Comparison of ENCODE assay signal across 8 cellular contexts in the genomic region with DNA sequence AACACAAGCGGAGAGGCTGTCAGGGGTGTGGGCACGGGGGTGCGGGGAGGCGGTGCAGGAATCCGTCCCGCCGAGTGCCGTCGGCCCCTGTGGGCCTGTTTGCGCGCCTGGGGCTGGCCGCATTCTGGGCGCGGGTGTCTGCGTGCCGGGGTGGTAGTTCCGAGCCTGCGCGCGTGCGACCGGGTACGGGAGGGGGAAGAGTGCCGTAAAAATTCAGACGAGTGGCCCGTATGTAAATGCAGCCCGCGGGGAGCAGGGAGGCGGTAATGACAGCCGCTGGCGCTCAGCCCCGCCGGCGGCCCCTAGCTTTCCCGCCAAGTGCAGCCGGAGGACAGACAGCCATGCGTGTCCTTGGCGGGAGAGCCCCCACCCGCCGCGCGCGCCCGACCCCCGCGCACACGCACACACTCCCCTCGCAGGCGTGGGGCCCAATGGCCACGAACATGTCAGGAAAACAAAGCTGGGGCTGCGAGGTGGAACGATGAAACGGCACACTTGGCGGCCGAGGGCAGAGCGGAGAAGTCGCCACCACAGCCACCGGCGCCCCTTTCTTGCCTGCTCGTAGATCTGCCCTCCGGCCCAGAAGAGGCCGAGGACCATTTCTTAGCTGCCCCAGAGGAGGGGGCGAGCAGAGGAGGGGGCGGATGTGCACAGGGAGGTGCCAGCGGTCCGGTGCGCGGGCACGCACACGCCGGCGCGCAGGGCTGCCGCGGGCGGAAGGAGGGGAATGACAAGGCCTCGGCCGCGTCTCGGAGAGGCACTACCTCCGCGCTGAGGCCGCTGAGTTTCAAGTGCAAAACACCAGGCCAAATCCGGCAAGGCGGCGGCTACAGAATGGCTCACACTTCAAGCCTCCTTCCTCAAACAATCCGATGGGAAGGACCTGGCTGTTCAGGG.
DNase-seq lines count a peak whose midpoint lies in the region; ATAC-seq, FAIRE-seq and TF ChIP-seq lines count a peak whose summit lies in the region.

No MANE protein-coding gene starts in this region.

- no peak overlapping the region for H3K27ac Mint-ChIP-seq in CD14-positive monocyte
- H3K27ac Mint-ChIP-seq in stimulated activated naive CD8-positive, alpha-beta T cell treated with anti-CD3 and anti-CD28 coated beads, Interleukin-15, Interleukin-2, amounts not matched to agents 100 ng/mL and 50 ng/mL, for 24 hours: no peak overlapping the region

- H2AFZ ChIP-seq in keratinocyte (ENCODE audit: control insufficient read depth, low read length): no peak overlapping the region

- H3K9ac ChIP-seq in keratinocyte (ENCODE audit: control insufficient read depth, extremely low read depth, insufficient read depth, low read length): no peak overlapping the region

- TF ChIP-seq CTCF in CD14-positive monocyte (IDR thresholded peaks at IDR 0.05) (no peak), keratinocyte (optimal IDR thresholded peaks at IDR 0.05 in 1 of 3, IDR thresholded peaks at IDR 0.05 in 1 of 3, conservative IDR thresholded peaks at IDR 0.05 in 1 of 3; ENCODE audit: extremely low read depth in 1 of 3, insufficient read depth in 2 of 3, low read length in 3 of 3) (no peak)

- intact Hi-C loops in CD14-positive monocyte (cut with micrococcal nuclease): loop anchor here in 1 of 2 donors (5.0 kb wide), 1 partner anchor 892 kb away; no protein-coding TSS in a partner anchor

- peaks cover 14 to 21% of the 10 kb centered on the region in 2 donors for H3K36me3 Mint-ChIP-seq in CD14-positive monocyte
- peaks cover 2% of the 10 kb centered on the region for H3K36me3 Mint-ChIP-seq in stimulated activated naive CD8-positive, alpha-beta T cell treated with anti-CD3 and anti-CD28 coated beads, Interleukin-15, Interleukin-2, amounts not matched to agents 100 ng/mL and 50 ng/mL, for 24 hours (ENCODE audit: low read depth)

- ATAC-seq in GM18867 (IDR thresholded peaks at IDR 0.05; ENCODE audit: unreplicated experiment) (peak; percentile 68), HG03064 (IDR thresholded peaks at IDR 0.05; ENCODE audit: low read depth, unreplicated experiment) (peak; percentile 73)

- dilution Hi-C loops in keratinocyte (cut with MboI; ENCODE audit: extremely low pct_ligation_motif_present, low sequenced_read_pairs): no loop called here

- peaks cover 3% of the 10 kb centered on the region for H3K4me1 ChIP-seq in keratinocyte (ENCODE audit: control insufficient read depth, extremely low read depth, insufficient read depth, low read length)

- peak overlapping the region; percentile 66 for H3K4me2 ChIP-seq in keratinocyte (ENCODE audit: control insufficient read depth, extremely low read depth, insufficient read depth, low read depth, low read length)

- no peaks in the 10 kb centered on the region for H3K79me2 ChIP-seq in keratinocyte (ENCODE audit: control insufficient read depth, insufficient read depth, low read length)

- no peak for FAIRE-seq in keratinocyte (lab: Jason Lieb, UNC)

- H3K27ac ChIP-seq in keratinocyte (ENCODE audit: control insufficient read depth, insufficient read depth, low read length): no peak overlapping the region

- H3K4me1 Mint-ChIP-seq in CD14-positive monocyte: peaks cover 46% of the 10 kb centered on the region
- peaks cover 35% of the 10 kb centered on the region for H3K4me1 Mint-ChIP-seq in stimulated activated naive CD8-positive, alpha-beta T cell treated with anti-CD3 and anti-CD28 coated beads, Interleukin-15, Interleukin-2, amounts not matched to agents 100 ng/mL and 50 ng/mL, for 24 hours (ENCODE audit: low read depth)

- no peaks in the 10 kb centered on the region for H4K20me1 ChIP-seq in keratinocyte (ENCODE audit: control insufficient read depth, extremely low read depth, insufficient read depth, low read length)

- peak overlapping the region in 2 of 3 experiments; percentile 21 to 34 for H3K4me3 ChIP-seq in keratinocyte (ENCODE audit: control insufficient read depth in 2 of 3, extremely low read depth in 1 of 3, insufficient read depth in 2 of 3, low read depth in 1 of 3, low read length in 3 of 3)

- peaks cover 5% of the 10 kb centered on the region for H3K9me3 ChIP-seq in keratinocyte (ENCODE audit: control insufficient read depth, low read depth, low read length)

- peak overlapping the region; percentile 74 to 93 for H3K4me3 Mint-ChIP-seq in CD14-positive monocyte
- peak overlapping the region; percentile 74 for H3K4me3 Mint-ChIP-seq in stimulated activated naive CD8-positive, alpha-beta T cell treated with anti-CD3 and anti-CD28 coated beads, Interleukin-15, Interleukin-2, amounts not matched to agents 100 ng/mL and 50 ng/mL, for 24 hours

- no peaks in the 10 kb centered on the region for H3K36me3 ChIP-seq in keratinocyte (ENCODE audit: control insufficient read depth in 2 of 2, extremely low read depth in 1 of 2, insufficient read depth in 2 of 2, low read length in 2 of 2)

- no peaks in the 10 kb centered on the region for H3K9me1 ChIP-seq in keratinocyte (ENCODE audit: control insufficient read depth, extremely low read depth, insufficient read depth, low read length)

- peaks cover 0 to 46% (median 34%) of the 10 kb centered on the region in 7 donors for H3K9me3 Mint-ChIP-seq in CD14-positive monocyte
- H3K9me3 Mint-ChIP-seq in stimulated activated naive CD8-positive, alpha-beta T cell treated with anti-CD3 and anti-CD28 coated beads, Interleukin-15, Interleukin-2, amounts not matched to agents 100 ng/mL and 50 ng/mL, for 24 hours: no peaks in the 10 kb centered on the region

- H3K27me3 ChIP-seq in keratinocyte (ENCODE audit: control insufficient read depth, extremely low read depth, insufficient read depth, low read length): peaks cover 91% of the 10 kb centered on the region

- no peak for DNase-seq in CD14-positive monocyte (ENCODE audit: low spot score)
- DNase-seq in NCI-H524 (lab: John Stamatoyannopoulos, UW): peak; percentile 71 to 82
- DNase-seq in anterior cingulate cortex (lab: John Stamatoyannopoulos, UW): peak in 48 of 58 donors; percentile 46 to 92 (median 84)
- DNase-seq in keratinocyte (ENCODE audit: low read depth, low spot score): no peak
- DNase-seq in AML-193 (lab: John Stamatoyannopoulos, UW): no peak

- H3K27me3 Mint-ChIP-seq in CD14-positive monocyte (ENCODE audit: low read depth in 3 of 3): peaks cover 91 to 98% (median 93%) of the 10 kb centered on the region in 3 donors
- peaks cover 91% of the 10 kb centered on the region for H3K27me3 Mint-ChIP-seq in stimulated activated naive CD8-positive, alpha-beta T cell treated with anti-CD3 and anti-CD28 coated beads, Interleukin-15, Interleukin-2, amounts not matched to agents 100 ng/mL and 50 ng/mL, for 24 hours

Comparison
In these comparisons a context has a peak if more than half of its experiments do, and no peak if none do; other contexts are left out.
1. DNase-seq: peak in NCI-H524 (2 of 2) and anterior cingulate cortex (48 of 58); none in CD14-positive monocyte (single experiment), keratinocyte (single experiment) and AML-193 (0 of 2).